In genomic region chr3:32696523-32696922, GRCh38 we compare ENCODE assay signal across 27 cellular contexts.
"Had no signal": no experiment of that assay in that cellular context is flagged by ENCODE, and none has a peak within 500 bp of the region (broad histone marks: within the 10 kb centered on the region; RNA-seq: fewer than 3 reads in every experiment).

No MANE protein-coding gene starts in this region.

- ATAC-seq: stimulated activated effector memory CD8-positive, alpha-beta T cell treated with anti-CD3 and anti-CD28 coated beads, Interleukin-12 subunit alpha, Interleukin-12 subunit beta, amount 100 ng/mL, for 72 hours; stimulated activated memory B cell treated with anti-CD40 and anti-IgM and Interleukin-4, amounts not matched to agents 10 μg/mL and 1 μg/mL and 100 μg/mL, for 72 hours; stimulated activated naive B cell treated with anti-CD40 and anti-IgM and Interleukin-4, amounts not matched to agents 10 μg/mL and 1 μg/mL and 100 μg/mL, for 72 hours; stimulated activated naive CD8-positive, alpha-beta T cell treated with anti-CD3 and anti-CD28 coated beads, Interleukin-15, amount 100 ng/mL, for 72 hours; stimulated activated naive CD8-positive, alpha-beta T cell treated with anti-CD3 and anti-CD28 coated beads, Interleukin-15, Interleukin-2, amounts not matched to agents 100 U/mL and 50 U/mL, for 24 hours; upper lobe of right lung had no signal

- H3K4me3 ChIP-seq: stomach, suprapubic skin, testis, thoracic aorta, thyroid gland, tibial artery, tibial nerve, transverse colon, upper lobe of left lung, upper lobe of right lung, uterus, vagina had no signal

- H3K36me3 ChIP-seq: thoracic aorta, thyroid gland, tibial artery, tibial nerve, upper lobe of right lung, uterus, vagina had no signal

- H3K27ac ChIP-seq: stomach, suprapubic skin, testis, thoracic aorta, thyroid gland, tibial artery, tibial nerve, transverse colon, upper lobe of left lung, upper lobe of right lung, uterus, vagina had no signal

- DNase-seq: stimulated activated CD4-positive, alpha-beta T cell treated with anti-CD3 and anti-CD28 coated beads, Interleukin-2, amount 100 ng/mL, for 48 hours; stimulated activated CD4-positive, alpha-beta T cell treated with anti-CD3 and anti-CD28 coated beads, Interleukin-4, amount 100 ng/mL, for 1 hour; stimulated activated CD4-positive, alpha-beta T cell treated with anti-CD3 and anti-CD28 coated beads, Interleukin-4, amount 100 ng/mL, for 24 hours; stimulated activated CD4-positive, alpha-beta T cell treated with anti-CD3 and anti-CD28 coated beads, Interleukin-4, amount 100 ng/mL, for 4 hours; stimulated activated CD8-positive, alpha-beta memory T cell treated with anti-CD3 and anti-CD28 coated beads, Interleukin-4, amount 100 ng/mL, for 48 hours; stimulated activated naive B cell treated with anti-CD40 and anti-IgM and Interleukin-4, amounts not matched to agents 10 μg/mL and 1 μg/mL and 100 μg/mL, for 72 hours; stimulated activated naive CD4-positive, alpha-beta T cell; stimulated activated naive CD4-positive, alpha-beta T cell treated with Interleukin-2 at 50 U/mL for 16 hours; stimulated activated naive CD8-positive, alpha-beta T cell treated with anti-CD3 and anti-CD28 coated beads, Interleukin-15, amount 100 ng/mL, for 72 hours; stimulated activated naive CD8-positive, alpha-beta T cell treated with anti-CD3 and anti-CD28 coated beads, Interleukin-15, Interleukin-2, amounts not matched to agents 100 U/mL and 50 U/mL, for 24 hours; stomach; substantia nigra; testis; thyroid gland; tibial artery; transverse colon; trophoblast cell; upper lobe of left lung; upper lobe of right lung; uterus had no signal

- H3K9me3 ChIP-seq: stomach, suprapubic skin, testis, thoracic aorta, thyroid gland, tibial artery, tibial nerve, transverse colon, upper lobe of left lung, upper lobe of right lung, uterus, vagina had no signal

- H3K27me3 ChIP-seq: stomach, suprapubic skin, testis, thyroid gland, tibial artery, tibial nerve, transverse colon, upper lobe of left lung, upper lobe of right lung, uterus, vagina had no signal

- H3K4me1 ChIP-seq: suprapubic skin, testis, tibial artery, tibial nerve, transverse colon, uterus, vagina had no signal

- FAIRE-seq: urothelium cell line had no signal
